In the genomic region with DNA sequence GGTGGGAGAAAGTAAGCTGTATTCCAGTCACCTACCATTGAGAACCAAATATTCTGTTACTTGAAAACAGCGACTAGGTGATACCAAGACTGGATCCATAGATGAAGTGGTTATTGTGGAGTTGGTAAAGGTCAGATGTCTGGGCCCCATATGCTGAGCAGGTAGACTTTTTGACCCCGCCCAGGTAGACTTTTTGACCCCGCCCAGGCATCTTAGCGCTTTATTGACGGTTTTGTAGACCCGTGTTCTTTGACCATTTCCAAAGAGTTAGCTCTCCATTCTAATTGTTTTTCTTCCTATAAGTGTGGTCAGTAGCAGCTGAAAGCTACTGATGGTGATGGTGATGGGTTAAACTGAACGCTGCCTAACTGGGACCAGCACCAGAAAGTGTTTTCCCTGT, we compare ENCODE assay signal across 33 cellular contexts.
A peak's percentile ranks its signal among the peaks of the same experiment; 100 is the strongest.
DNase-seq lines count a peak whose midpoint lies in the region; ATAC-seq, FAIRE-seq and TF ChIP-seq lines count a peak whose summit lies in the region.
"Had no signal": no experiment of that assay in that cellular context is flagged by ENCODE, and none has a peak within 500 bp of the region (broad histone marks: within the 10 kb centered on the region; RNA-seq: fewer than 3 reads in every experiment).

No MANE protein-coding gene starts in this region.

- no peak for TF ChIP-seq POLR2A in esophagus muscularis mucosa (IDR thresholded peaks at IDR 0.05; ENCODE audit: low read depth)

- no peak overlapping the region for H3K4me3 Mint-ChIP-seq in WTC11
- H3K4me3 Mint-ChIP-seq: B cell; CD14-positive monocyte; CD4-positive, alpha-beta memory T cell; CD4-positive, alpha-beta T cell; CD4-positive, CD25-positive, alpha-beta regulatory T cell; CD8-positive, alpha-beta memory T cell; CD8-positive, alpha-beta T cell had no signal

- POLR2A ChIA-PET in WTC11 (lab: Charles Lee), result no interaction called here

- H3K36me3 Mint-ChIP-seq in WTC11, result no peaks in the 10 kb centered on the region; the same call in 1 of the 2 replicates
- H3K36me3 Mint-ChIP-seq: CD14-positive monocyte; CD4-positive, alpha-beta memory T cell; CD4-positive, CD25-positive, alpha-beta regulatory T cell; CD8-positive, alpha-beta memory T cell; CD8-positive, alpha-beta T cell had no signal

- no peak for ATAC-seq in WTC11
- ATAC-seq: A549; CD8-positive, alpha-beta T cell had no signal

- H3K4me1 ChIP-seq in esophagus muscularis mucosa, result no peaks in the 10 kb centered on the region
- H3K4me1 ChIP-seq in effector memory CD4-positive, alpha-beta T cell (ENCODE audit: control insufficient read depth, insufficient read depth, low read length, poor library complexity, severe bottlenecking), result no peaks in the 10 kb centered on the region
- H3K4me1 ChIP-seq: A549; BE2C; BLaER1; BLaER1 treated with 17β-estradiol and CSF1 and Interleukin-3, amounts not matched to agents 10 nM and 100 nM; Caco-2 had no signal

- CTCF ChIA-PET in WTC11 (lab: Charles Lee), result no interaction called here

- H3K9me3 ChIP-seq in esophagus muscularis mucosa, result no peaks in the 10 kb centered on the region
- H3K9me3 ChIP-seq in effector memory CD4-positive, alpha-beta T cell (ENCODE audit: control insufficient read depth, low read length), result no peaks in the 10 kb centered on the region
- H3K9me3 ChIP-seq: A549; BE2C; BLaER1; BLaER1 treated with 17β-estradiol and CSF1 and Interleukin-3, amounts not matched to agents 10 nM and 100 nM; Caco-2 had no signal

- H3K9me3 Mint-ChIP-seq in WTC11, result peaks cover 3% of the 10 kb centered on the region; the same call in 1 of the 2 replicates
- H3K9me3 Mint-ChIP-seq: CD14-positive monocyte; CD4-positive, alpha-beta T cell; CD8-positive, alpha-beta memory T cell; CD8-positive, alpha-beta T cell had no signal

- no peaks in the 10 kb centered on the region for H3K27me3 Mint-ChIP-seq in WTC11 (ENCODE audit: low read depth)

- TF ChIP-seq CTCF in esophagus muscularis mucosa (IDR thresholded peaks at IDR 0.05), result no peak
- TF ChIP-seq CTCF in WTC11 (IDR thresholded peaks at IDR 0.05), result no peak

- peaks cover 5% of the 10 kb centered on the region for H3K4me1 Mint-ChIP-seq in WTC11
- H3K4me1 Mint-ChIP-seq: B cell; CD14-positive monocyte; CD4-positive, alpha-beta memory T cell; CD4-positive, CD25-positive, alpha-beta regulatory T cell; CD8-positive, alpha-beta memory T cell had no signal

- WGBS in esophagus muscularis mucosa, result 92% methylated on average over 7 of the region's 7 CpGs

- H3K27ac Mint-ChIP-seq in WTC11, result no peak overlapping the region
- H3K27ac Mint-ChIP-seq: B cell; CD14-positive monocyte; CD4-positive, alpha-beta memory T cell; CD4-positive, alpha-beta T cell; CD8-positive, alpha-beta memory T cell; CD8-positive, alpha-beta T cell had no signal

- TF ChIP-seq EP300 in esophagus muscularis mucosa (IDR thresholded peaks at IDR 0.05), result no peak

- no peak overlapping the region for H3K27ac ChIP-seq in esophagus muscularis mucosa (replicated peaks in 1 of 4)
- H3K27ac ChIP-seq in effector memory CD4-positive, alpha-beta T cell (ENCODE audit: insufficient read depth, low read length, poor library complexity, severe bottlenecking), result no peak overlapping the region
- H3K27ac ChIP-seq: 22Rv1; A549; BLaER1; BLaER1 treated with 17β-estradiol and CSF1 and Interleukin-3, amounts not matched to agents 10 nM and 100 nM; C4-2B had no signal

- H3K36me3 ChIP-seq in esophagus muscularis mucosa, result no peaks in the 10 kb centered on the region
- no peaks in the 10 kb centered on the region for H3K36me3 ChIP-seq in effector memory CD4-positive, alpha-beta T cell (ENCODE audit: control insufficient read depth, insufficient read depth, low read length)
- H3K36me3 ChIP-seq: BE2C; BLaER1; BLaER1 treated with 17β-estradiol and CSF1 and Interleukin-3, amounts not matched to agents 10 nM and 100 nM had no signal

- H3K27me3 ChIP-seq in esophagus muscularis mucosa, result peaks cover 0 to 8% (median 0%) of the 10 kb centered on the region in 4 donors
- H3K27me3 ChIP-seq in effector memory CD4-positive, alpha-beta T cell (replicated peaks; ENCODE audit: control insufficient read depth, insufficient read depth, low read length, poor library complexity, severe bottlenecking), result no peaks in the 10 kb centered on the region
- H3K27me3 ChIP-seq: BLaER1; BLaER1 treated with 17β-estradiol and CSF1 and Interleukin-3, amounts not matched to agents 10 nM and 100 nM had no signal

- H3K4me3 ChIP-seq in esophagus muscularis mucosa, result no peak overlapping the region
- H3K4me3 ChIP-seq in effector memory CD4-positive, alpha-beta T cell (ENCODE audit: insufficient read depth, low read depth, low read length, poor library complexity, severe bottlenecking), result no peak overlapping the region
- H3K4me3 ChIP-seq: A549; BLaER1; BLaER1 treated with 17β-estradiol and CSF1 and Interleukin-3, amounts not matched to agents 10 nM and 100 nM had no signal

- intact Hi-C loops in esophagus muscularis mucosa (cut with DNase I), result no loop called here

- peak; percentile 60 for FAIRE-seq in HTR-8/SVneo (lab: Jason Lieb, UNC)
- FAIRE-seq: A204.1, A549, D721Med had no signal

- DNase-seq in HTR-8/SVneo (ENCODE audit: insufficient read length, low spot score) (no peak), esophagus muscularis mucosa (ENCODE audit: extremely low spot score) (peak; percentile 62), WTC11 (ENCODE audit: low spot score) (no peak)
- no peak for DNase-seq in effector memory CD4-positive, alpha-beta T cell
- DNase-seq: 8988T; ACHN; AML-193; BE2C; C1 segment of cervical spinal cord; Caco-2; Calu3; CD4-positive, alpha-beta memory T cell; CD4-positive, alpha-beta T cell; CD4-positive, CD25-positive, alpha-beta regulatory T cell; CD8-positive, alpha-beta memory T cell; CD8-positive, alpha-beta T cell; COR-L47; DMS 273 treated with DMSO at 0.1 percent for 48 hours; DMS153; DMS53; DMS79; DMS79 treated with DMSO at 0.1 percent for 48 hours; DND-41; EL had no signal

TF ChIP-seq in WTC11, 78 proteins besides CTCF, POLR2A, EP300 and RAD21:
- TF ChIP-seq GRHL2 (CRISPR knock-in tag; IDR thresholded peaks at IDR 0.05; ENCODE audit: insufficient replicate concordance, severe bottlenecking) (no peak), ZNF317 (CRISPR knock-in tag; IDR thresholded peaks at IDR 0.05; ENCODE audit: borderline replicate concordance, low read depth) (no peak), ZNF423 (CRISPR knock-in tag; IDR thresholded peaks at IDR 0.05) (no peak), TP53 (CRISPR knock-in tag; IDR thresholded peaks at IDR 0.05) (no peak)
- TF ChIP-seq, protein P1, sequence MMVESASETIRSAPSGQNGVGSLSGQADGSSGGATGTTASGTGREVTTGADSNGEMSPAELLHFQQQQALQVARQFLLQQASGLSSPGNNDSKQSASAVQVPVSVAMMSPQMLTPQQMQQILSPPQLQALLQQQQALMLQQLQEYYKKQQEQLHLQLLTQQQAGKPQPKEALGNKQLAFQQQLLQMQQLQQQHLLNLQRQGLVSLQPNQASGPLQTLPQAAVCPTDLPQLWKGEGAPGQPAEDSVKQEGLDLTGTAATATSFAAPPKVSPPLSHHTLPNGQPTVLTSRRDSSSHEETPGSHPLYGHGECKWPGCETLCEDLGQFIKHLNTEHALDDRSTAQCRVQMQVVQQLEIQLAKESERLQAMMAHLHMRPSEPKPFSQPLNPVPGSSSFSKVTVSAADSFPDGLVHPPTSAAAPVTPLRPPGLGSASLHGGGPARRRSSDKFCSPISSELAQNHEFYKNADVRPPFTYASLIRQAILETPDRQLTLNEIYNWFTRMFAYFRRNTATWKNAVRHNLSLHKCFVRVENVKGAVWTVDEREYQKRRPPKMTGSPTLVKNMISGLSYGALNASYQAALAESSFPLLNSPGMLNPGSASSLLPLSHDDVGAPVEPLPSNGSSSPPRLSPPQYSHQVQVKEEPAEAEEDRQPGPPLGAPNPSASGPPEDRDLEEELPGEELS (CRISPR knock-in tag; IDR thresholded peaks at IDR 0.05), result no peak
TF ChIP-seq in WTC11: peak in this region for 0.
